1 cellular context compared by ENCODE assay signal in the genomic region with DNA sequence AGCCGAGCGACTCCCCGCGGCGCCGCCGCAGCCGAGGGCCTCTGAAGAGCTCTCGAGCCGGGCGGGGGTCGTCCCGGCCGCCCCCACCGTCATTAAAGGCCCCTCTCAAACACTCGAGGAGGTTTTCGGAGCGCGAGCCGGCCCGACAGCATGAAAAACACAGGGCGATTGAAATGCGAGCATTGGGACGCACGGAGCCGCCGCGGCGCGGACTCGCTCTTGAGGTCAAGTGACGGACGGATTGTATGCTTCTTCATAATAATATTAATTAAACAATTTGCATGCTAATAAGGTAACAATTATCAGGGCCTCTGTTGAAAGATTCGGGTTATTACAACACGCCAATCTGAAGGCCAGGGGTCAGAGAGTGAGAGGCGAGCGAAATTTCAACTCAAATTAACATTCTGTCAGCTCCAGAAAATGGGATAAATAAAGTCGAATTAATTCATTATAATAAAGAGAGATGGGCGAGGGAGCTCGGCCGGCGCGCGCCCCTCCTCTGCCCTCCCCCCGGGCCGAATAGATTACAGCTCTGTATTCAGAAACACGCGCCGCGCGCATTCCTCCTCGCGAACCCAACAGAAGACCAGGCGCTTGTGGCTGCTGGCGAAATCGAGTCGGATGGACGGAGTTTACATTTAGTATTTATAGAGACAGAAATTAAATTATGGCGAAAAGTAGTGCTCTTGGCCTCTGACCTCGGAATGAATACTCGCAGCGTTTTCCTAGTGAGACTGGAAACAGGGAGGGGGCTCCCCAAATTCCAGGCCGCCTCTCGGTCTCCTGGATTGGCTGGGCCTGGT.
TF ChIP-seq lines count a peak whose summit lies in the region.

No MANE protein-coding gene starts in this region.

TF ChIP-seq in K562, 482 proteins besides CTCF, POLR2A, EP300 and RAD21:
- peak; percentile 72 for TF ChIP-seq PCBP1 (IDR thresholded peaks at IDR 0.05; ENCODE audit: low read depth, low read length, poor library complexity, severe bottlenecking)
- TF ChIP-seq, protein P1, sequence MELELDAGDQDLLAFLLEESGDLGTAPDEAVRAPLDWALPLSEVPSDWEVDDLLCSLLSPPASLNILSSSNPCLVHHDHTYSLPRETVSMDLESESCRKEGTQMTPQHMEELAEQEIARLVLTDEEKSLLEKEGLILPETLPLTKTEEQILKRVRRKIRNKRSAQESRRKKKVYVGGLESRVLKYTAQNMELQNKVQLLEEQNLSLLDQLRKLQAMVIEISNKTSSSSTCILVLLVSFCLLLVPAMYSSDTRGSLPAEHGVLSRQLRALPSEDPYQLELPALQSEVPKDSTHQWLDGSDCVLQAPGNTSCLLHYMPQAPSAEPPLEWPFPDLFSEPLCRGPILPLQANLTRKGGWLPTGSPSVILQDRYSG (tag; conservative IDR thresholded peaks at IDR 0.05; ENCODE audit: low read depth): no peak
TF ChIP-seq in K562: peak in this region for 1.
